Comparison of ENCODE assay signal across 3 cellular contexts in genomic region chr5:1563617-1564181, GRCh38.
TF ChIP-seq lines count a peak whose summit lies in the region.

No MANE protein-coding gene starts in this region.

TF ChIP-seq in A549, 52 proteins besides CTCF, POLR2A, EP300 and RAD21:
- TF ChIP-seq PHF8 (IDR thresholded peaks at IDR 0.05; ENCODE audit: borderline replicate concordance, low read depth), result no peak
- TF ChIP-seq CHD2 (IDR thresholded peaks at IDR 0.05; ENCODE audit: low read length, partially characterized antibody), result no peak
- no peak for TF ChIP-seq FOXS1 (CRISPR knock-in tag; IDR thresholded peaks at IDR 0.05)
- TF ChIP-seq MAX (IDR thresholded peaks at IDR 0.05), result no peak
- TF ChIP-seq MYC (IDR thresholded peaks at IDR 0.05; ENCODE audit: borderline replicate concordance, low read length), result no peak
- TF ChIP-seq ZNF302 (CRISPR knock-in tag; IDR thresholded peaks at IDR 0.05), result no peak
- TF ChIP-seq EHMT2 (IDR thresholded peaks at IDR 0.05; ENCODE audit: low read depth), result no peak
- no peak for TF ChIP-seq HDAC2 (IDR thresholded peaks at IDR 0.05)

TF ChIP-seq in HCT116, 20 proteins besides CTCF, POLR2A, EP300 and RAD21:
- TF ChIP-seq TCF7L2 (IDR thresholded peaks at IDR 0.05; ENCODE audit: borderline replicate concordance, extremely low read depth, insufficient read depth, insufficient read length) (no peak), JUND (IDR thresholded peaks at IDR 0.05) (no peak), POLR2AphosphoS5 (IDR thresholded peaks at IDR 0.05; ENCODE audit: low read depth, low read length) (no peak), EGR1 (IDR thresholded peaks at IDR 0.05; ENCODE audit: low read depth) (no peak), SRF (IDR thresholded peaks at IDR 0.05; ENCODE audit: low read depth) (no peak), CEBPB (IDR thresholded peaks at IDR 0.05; ENCODE audit: low read depth) (no peak), ATF3 (IDR thresholded peaks at IDR 0.05) (no peak), ELF1 (IDR thresholded peaks at IDR 0.05; ENCODE audit: borderline replicate concordance, low read depth) (no peak)

TF ChIP-seq in H1, 55 proteins besides CTCF, POLR2A, EP300 and RAD21:
- TF ChIP-seq TAF7 (optimal IDR thresholded peaks at IDR 0.05; ENCODE audit: borderline replicate concordance, low read depth, low read length), result no peak
- no peak for TF ChIP-seq ATF3 (IDR thresholded peaks at IDR 0.05; ENCODE audit: insufficient read depth, low read depth, low read length)
- TF ChIP-seq YY1 (IDR thresholded peaks at IDR 0.05; ENCODE audit: low read depth, low read length), result no peak
- no peak for TF ChIP-seq RBBP5 (IDR thresholded peaks at IDR 0.05; ENCODE audit: borderline replicate concordance, low read depth, low read length)
- TF ChIP-seq FOSL1 (IDR thresholded peaks at IDR 0.05; ENCODE audit: insufficient read depth, low read depth, low read length), result no peak
- TF ChIP-seq TBP (IDR thresholded peaks at IDR 0.05; ENCODE audit: low read depth, low read length), result no peak
- TF ChIP-seq BRCA1 (IDR thresholded peaks at IDR 0.05; ENCODE audit: low read depth, low read length), result no peak
- TF ChIP-seq GABPA (IDR thresholded peaks at IDR 0.05; ENCODE audit: borderline replicate concordance, insufficient read depth, low read length), result no peak
- no peak for TF ChIP-seq SP2 (IDR thresholded peaks at IDR 0.05; ENCODE audit: low read length)
- TF ChIP-seq CTBP2 (IDR thresholded peaks at IDR 0.05; ENCODE audit: borderline replicate concordance, insufficient read depth, insufficient read length, low read length), result no peak
- TF ChIP-seq CREB1 (IDR thresholded peaks at IDR 0.05), result no peak
- TF ChIP-seq TCF12 (IDR thresholded peaks at IDR 0.05; ENCODE audit: low read depth, low read length), result no peak
- TF ChIP-seq ATF2 (IDR thresholded peaks at IDR 0.05; ENCODE audit: low read length), result no peak
- no peak for TF ChIP-seq CHD2 (IDR thresholded peaks at IDR 0.05; ENCODE audit: low read length)
- no peak for TF ChIP-seq CHD1 (IDR thresholded peaks at IDR 0.05; ENCODE audit: low read depth, low read length)
- TF ChIP-seq SUZ12 (IDR thresholded peaks at IDR 0.05; ENCODE audit: low read length), result no peak
- no peak for TF ChIP-seq RXRA (IDR thresholded peaks at IDR 0.05; ENCODE audit: insufficient read depth, low read depth, low read length)
- no peak for TF ChIP-seq SAP30 (IDR thresholded peaks at IDR 0.05; ENCODE audit: insufficient read depth, insufficient replicate concordance, low read length)
- TF ChIP-seq GTF2F1 (IDR thresholded peaks at IDR 0.05; ENCODE audit: borderline replicate concordance, low read depth, low read length), result no peak
